ENCODE assay signal across 16 cellular contexts in the genomic region with DNA sequence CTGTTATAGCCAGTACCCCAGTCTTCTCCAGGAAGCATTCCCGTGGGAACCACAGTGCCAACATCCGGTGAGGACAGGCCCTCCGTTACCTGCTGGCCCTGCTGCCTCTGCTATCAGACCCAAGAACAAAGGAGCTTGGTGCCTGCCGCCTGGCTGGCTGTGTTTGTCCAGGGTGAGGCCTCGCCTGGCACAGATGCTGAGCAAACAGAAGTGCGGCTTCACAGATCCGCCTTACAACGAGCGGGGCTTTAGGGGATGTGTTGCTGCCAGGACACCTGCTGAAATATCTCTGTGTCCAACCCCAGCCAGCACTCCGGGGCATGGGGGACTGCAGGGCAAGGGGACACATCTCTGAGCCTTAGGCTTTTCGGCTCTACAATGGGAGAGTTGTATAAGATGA. TPM values are rescaled to one million over a fixed set of nuclear protein-coding genes. Genes with fewer than 3 reads are reported as not detected.
DNase-seq lines count a peak whose midpoint lies in the region; ATAC-seq and TF ChIP-seq lines count a peak whose summit lies in the region.
"Had no signal": no experiment of that assay in that cellular context is flagged by ENCODE, and none has a peak within 500 bp of the region (broad histone marks: within the 10 kb centered on the region; RNA-seq: fewer than 3 reads in every experiment).

No MANE protein-coding gene starts in this region.

- intact Hi-C loops in Right ventricle myocardium superior (cut with DNase I), result no loop called here
- intact Hi-C loops in left ventricle myocardium inferior (cut with micrococcal nuclease), result no loop called here
- intact Hi-C loops in left colon (cut with DNase I, micrococcal nuclease), result no loop called here

- TF ChIP-seq CTCF in left ventricle myocardium inferior (IDR thresholded peaks at IDR 0.05; ENCODE audit: borderline replicate concordance) (no peak), brain microvascular endothelial cell (IDR thresholded peaks at IDR 0.05; ENCODE audit: low read depth, low read length, missing control alignments) (no peak), mesothelial cell of epicardium (IDR thresholded peaks at IDR 0.05; ENCODE audit: unreplicated experiment) (no peak)

- H3K36me3 ChIP-seq in left ventricle myocardium inferior (no peaks in the 10 kb centered on the region), brain microvascular endothelial cell (replicated peaks) (no peaks in the 10 kb centered on the region)
- H3K36me3 ChIP-seq: upper lobe of left lung, WERI-Rb-1 had no signal

- H3K9me3 Mint-ChIP-seq in mesothelial cell of epicardium, result no peaks in the 10 kb centered on the region
- H3K9me3 Mint-ChIP-seq: activated naive CD4-positive, alpha-beta T cell treated with anti-CD3 and anti-CD28 coated beads for 36 hours; stimulated activated memory B cell treated with anti-CD40 and anti-IgM and Interleukin-4, amounts not matched to agents 10 μg/mL and 1 μg/mL and 100 μg/mL, for 72 hours had no signal

- peaks cover 20% of the 10 kb centered on the region for H3K4me1 Mint-ChIP-seq in mesothelial cell of epicardium

- H3K36me3 Mint-ChIP-seq in mesothelial cell of epicardium, result no peaks in the 10 kb centered on the region
- H3K36me3 Mint-ChIP-seq: stimulated activated memory B cell treated with anti-CD40 and anti-IgM and Interleukin-4, amounts not matched to agents 10 μg/mL and 1 μg/mL and 100 μg/mL, for 72 hours had no signal

- H3K4me3 Mint-ChIP-seq in mesothelial cell of epicardium, result no peak overlapping the region
- H3K4me3 Mint-ChIP-seq: activated naive CD4-positive, alpha-beta T cell treated with anti-CD3 and anti-CD28 coated beads for 36 hours; stimulated activated memory B cell treated with anti-CD40 and anti-IgM and Interleukin-4, amounts not matched to agents 10 μg/mL and 1 μg/mL and 100 μg/mL, for 72 hours had no signal

- ATAC-seq in Right ventricle myocardium superior (ENCODE audit: poor library complexity), result no peak
- ATAC-seq in left colon, result peak; percentile 63
- no peak for ATAC-seq in HG03571 (IDR thresholded peaks at IDR 0.05; ENCODE audit: unreplicated experiment)
- ATAC-seq: sciatic nerve; stimulated activated memory B cell treated with anti-CD40 and anti-IgM and Interleukin-4, amounts not matched to agents 10 μg/mL and 1 μg/mL and 100 μg/mL, for 72 hours had no signal

- DNase-seq in Right ventricle myocardium superior, result peak; percentile 27
- DNase-seq in left ventricle myocardium inferior, result no peak
- DNase-seq in NCI-H748 (lab: John Stamatoyannopoulos, UW; ENCODE audit: unreplicated experiment), result peak; percentile 92
- DNase-seq in left colon, result peak; percentile 80 to 88
- no peak for DNase-seq in brain microvascular endothelial cell
- no peak for DNase-seq in mesothelial cell of epicardium (ENCODE audit: low spot score in 2 of 2, unreplicated experiment in 2 of 2)
- no peak for DNase-seq in OCI-M1 (lab: John Stamatoyannopoulos, UW)
- DNase-seq: activated naive CD4-positive, alpha-beta T cell treated with anti-CD3 and anti-CD28 coated beads for 36 hours; foreskin fibroblast; GOT3; NCI-H1048; WERI-Rb-1 had no signal

- H3K27me3 ChIP-seq in left ventricle myocardium inferior (ENCODE audit: low read depth), result peaks cover 63% of the 10 kb centered on the region
- H3K27me3 ChIP-seq in brain microvascular endothelial cell (replicated peaks), result peaks cover 48% of the 10 kb centered on the region
- H3K27me3 ChIP-seq: upper lobe of left lung had no signal

- in situ Hi-C loops in brain microvascular endothelial cell (cut with HindIII; ENCODE audit: low pct_ligation_motif_present, low sequenced_read_pairs), result no loop called here

- H3K27me3 Mint-ChIP-seq in mesothelial cell of epicardium (ENCODE audit: low read depth), result peaks cover 27% of the 10 kb centered on the region

- H3K4me3 ChIP-seq in left ventricle myocardium inferior (no peak overlapping the region), brain microvascular endothelial cell (ENCODE audit: low read depth, low read length) (no peak overlapping the region)
- H3K4me3 ChIP-seq: upper lobe of left lung had no signal

- H3K27ac Mint-ChIP-seq in mesothelial cell of epicardium, result no peak overlapping the region
- H3K27ac Mint-ChIP-seq: activated naive CD4-positive, alpha-beta T cell treated with anti-CD3 and anti-CD28 coated beads for 36 hours; stimulated activated memory B cell treated with anti-CD40 and anti-IgM and Interleukin-4, amounts not matched to agents 10 μg/mL and 1 μg/mL and 100 μg/mL, for 72 hours had no signal

- H3K4me1 ChIP-seq in left ventricle myocardium inferior, result peaks cover 37% of the 10 kb centered on the region

- H3K27ac ChIP-seq in left ventricle myocardium inferior (replicated peaks) (no peak overlapping the region), brain microvascular endothelial cell (no peak overlapping the region)
- H3K27ac ChIP-seq: upper lobe of left lung, WERI-Rb-1 had no signal

- H3K9me3 ChIP-seq in left ventricle myocardium inferior (replicated peaks), result no peaks in the 10 kb centered on the region
- H3K9me3 ChIP-seq: upper lobe of left lung had no signal

RNA-seq across cellular contexts. Expression of a gene that starts 2.2 kb away (rescaled TPM):
- total RNA-seq in Right ventricle myocardium superior, result 2.2 TPM
- 5.0 TPM for total RNA-seq in left ventricle myocardium inferior
- 10 to 100 TPM; 29.2 to 32.9 TPM for total RNA-seq in left colon
- total RNA-seq in mesothelial cell of epicardium, result 98.9 to 115 TPM (median 106 TPM) in 3 replicates
- total RNA-seq: activated naive CD4-positive, alpha-beta T cell treated with anti-CD3 and anti-CD28 coated beads for 36 hours had no signal

Comparison
In these comparisons a context has a peak if more than half of its experiments do, and no peak if none do; other contexts are left out.
1. DNase-seq: peak in Right ventricle myocardium superior (single experiment), NCI-H748 (single experiment) and left colon (2 of 2); none in left ventricle myocardium inferior (single experiment), brain microvascular endothelial cell (single experiment), mesothelial cell of epicardium (0 of 2) and OCI-M1 (single experiment).